Comparison of ENCODE assay signal across 12 cellular contexts in genomic region chr5:97629281-97629680, GRCh38.
DNase-seq lines count a peak whose midpoint lies in the region; ATAC-seq, FAIRE-seq and TF ChIP-seq lines count a peak whose summit lies in the region.
"Had no signal": no experiment of that assay in that cellular context is flagged by ENCODE, and none has a peak within 500 bp of the region (broad histone marks: within the 10 kb centered on the region; RNA-seq: fewer than 3 reads in every experiment).

No MANE protein-coding gene starts in this region.

- no peak overlapping the region for H2BK120ac ChIP-seq in mesenchymal stem cell (ENCODE audit: low read depth, low read length)

- H3K9me3 ChIP-seq in endothelial cell of umbilical vein (replicated peaks; ENCODE audit: control insufficient read depth, insufficient read depth, low read length) (no peaks in the 10 kb centered on the region), mesenchymal stem cell (ENCODE audit: control insufficient read depth, low read length) (no peaks in the 10 kb centered on the region)

- H3K4me3 ChIP-seq in endothelial cell of umbilical vein (replicated peaks in 1 of 3; ENCODE audit: insufficient read depth in 1 of 3, low read depth in 1 of 3, low read length in 3 of 3), result no peak overlapping the region
- peak overlapping the region in 1 of 2 experiments; percentile 45 for H3K4me3 ChIP-seq in mesenchymal stem cell (ENCODE audit: insufficient read depth in 1 of 2, low read depth in 1 of 2, low read length in 2 of 2)

- BruUV-seq in endothelial cell of umbilical vein (replicated peaks; lab: Mats Ljungman, UMichigan), result no TSS peak

- TF ChIP-seq POLR2A in endothelial cell of umbilical vein (IDR thresholded peaks at IDR 0.05; ENCODE audit: low read depth, low read length), result no peak

- H2AFZ ChIP-seq in endothelial cell of umbilical vein (ENCODE audit: low read depth, low read length) (no peak overlapping the region), mesenchymal stem cell (ENCODE audit: low read depth, low read length) (no peak overlapping the region)

- no peak overlapping the region for H3K14ac ChIP-seq in mesenchymal stem cell (ENCODE audit: low read length in 2 of 2)

- POLR2A ChIA-PET in endothelial cell of umbilical vein (lab: Charles Lee), result no interaction called here

- H3K27me3 ChIP-seq in endothelial cell of umbilical vein (ENCODE audit: control insufficient read depth in 2 of 2, insufficient read depth in 2 of 2, low read length in 2 of 2) (no peaks in the 10 kb centered on the region), mesenchymal stem cell (ENCODE audit: control insufficient read depth in 1 of 2, insufficient read depth in 1 of 2, low read length in 2 of 2) (no peaks in the 10 kb centered on the region)

- no peak for FAIRE-seq in endothelial cell of umbilical vein (lab: Jason Lieb, UNC)
- FAIRE-seq: A204.1, TTC549 had no signal

- H3K79me2 ChIP-seq in endothelial cell of umbilical vein (ENCODE audit: control insufficient read depth, insufficient read depth, low read length), result no peaks in the 10 kb centered on the region

- 56% methylated on average over 4 of the region's 4 CpGs for WGBS in mesenchymal stem cell

- H3K23ac ChIP-seq in mesenchymal stem cell (ENCODE audit: low read length in 2 of 2), result no peak overlapping the region

- H3K36me3 ChIP-seq in endothelial cell of umbilical vein (ENCODE audit: control insufficient read depth in 2 of 2, extremely low read depth in 1 of 2, insufficient read depth in 2 of 2, low read length in 2 of 2), result no peaks in the 10 kb centered on the region
- H3K36me3 ChIP-seq in mesenchymal stem cell (ENCODE audit: control insufficient read depth in 1 of 2, insufficient read depth in 2 of 2, low read depth in 1 of 2, low read length in 2 of 2), result no peaks in the 10 kb centered on the region

- ATAC-seq in GM19455 (IDR thresholded peaks at IDR 0.05; ENCODE audit: unreplicated experiment), result no peak
- ATAC-seq in HG02938 (IDR thresholded peaks at IDR 0.05; ENCODE audit: unreplicated experiment), result no peak

- dilution Hi-C loops in endothelial cell of umbilical vein (cut with MboI; ENCODE audit: extremely low pct_ligation_motif_present, low sequenced_read_pairs), result no loop called here

- no peak overlapping the region for H3K4ac ChIP-seq in mesenchymal stem cell (ENCODE audit: low read depth in 1 of 2, low read length in 2 of 2)

- H2BK5ac ChIP-seq in mesenchymal stem cell (ENCODE audit: low read depth, low read length, poor library complexity, severe bottlenecking), result no peak overlapping the region

- H3K4me1 ChIP-seq in endothelial cell of umbilical vein (ENCODE audit: control insufficient read depth, extremely low read depth, insufficient read depth, low read length), result no peaks in the 10 kb centered on the region
- no peaks in the 10 kb centered on the region for H3K4me1 ChIP-seq in mesenchymal stem cell (ENCODE audit: control insufficient read depth, insufficient read depth, low read depth, low read length)

- no peaks in the 10 kb centered on the region for H4K20me1 ChIP-seq in endothelial cell of umbilical vein (replicated peaks; ENCODE audit: control insufficient read depth, extremely low read depth, insufficient read depth, low read length)

- H3K79me1 ChIP-seq in mesenchymal stem cell (replicated peaks; ENCODE audit: low read length, poor library complexity, severe bottlenecking), result no peaks in the 10 kb centered on the region

- H2BK15ac ChIP-seq in mesenchymal stem cell (ENCODE audit: low read depth, poor library complexity, severe bottlenecking), result no peak overlapping the region

- TF ChIP-seq CTCF in endothelial cell of umbilical vein (IDR thresholded peaks at IDR 0.05; ENCODE audit: extremely low read depth in 1 of 2, insufficient read depth in 1 of 2, low read depth in 1 of 2, low read length in 2 of 2), result no peak

- H3K9me1 ChIP-seq in endothelial cell of umbilical vein (replicated peaks; ENCODE audit: control insufficient read depth, extremely low read depth, insufficient read depth, low read length), result no peaks in the 10 kb centered on the region

- H3K18ac ChIP-seq in mesenchymal stem cell (ENCODE audit: low read depth in 1 of 2, low read length in 2 of 2), result no peak overlapping the region

- H3K9ac ChIP-seq in endothelial cell of umbilical vein (replicated peaks; ENCODE audit: extremely low read depth, insufficient read depth, low read length), result no peak overlapping the region
- H3K9ac ChIP-seq in mesenchymal stem cell (ENCODE audit: low read length), result peak overlapping the region; percentile 85

- H3K4me2 ChIP-seq in endothelial cell of umbilical vein (ENCODE audit: insufficient read depth, low read length) (no peak overlapping the region), mesenchymal stem cell (ENCODE audit: low read length, poor library complexity, severe bottlenecking) (no peak overlapping the region)

- no peak overlapping the region for H2BK12ac ChIP-seq in mesenchymal stem cell (ENCODE audit: low read length in 2 of 2)

- DNase-seq in A172 (ENCODE audit: low spot score) (peak; percentile 73), NCI-H226 (peak; percentile 58), endothelial cell of umbilical vein (ENCODE audit: low read depth, low spot score) (peak; percentile 33), mesenchymal stem cell (peak; percentile 64), NCI-H187 (lab: John Stamatoyannopoulos, UW) (no peak), cerebellar nuclear complex (lab: John Stamatoyannopoulos, UW) (no peak)
- DNase-seq: activated T-cell treated with anti-CD3 and anti-CD28 coated beads, Interleukin-2, amount 50 U/mL, for 1 hour; stimulated activated naive CD4-positive, alpha-beta T cell had no signal

- CTCF ChIA-PET in endothelial cell of umbilical vein (lab: Charles Lee), result no interaction called here

- no peak overlapping the region for H2AK5ac ChIP-seq in mesenchymal stem cell (ENCODE audit: low read length, severe bottlenecking)

- no peak overlapping the region for H4K91ac ChIP-seq in mesenchymal stem cell (ENCODE audit: low read length)

- H3K27ac ChIP-seq in endothelial cell of umbilical vein (ENCODE audit: insufficient read depth, low read depth, low read length), result no peak overlapping the region
- H3K27ac ChIP-seq in mesenchymal stem cell (ENCODE audit: low read length, poor library complexity, severe bottlenecking), result no peak overlapping the region

- no peak overlapping the region for H4K8ac ChIP-seq in mesenchymal stem cell (ENCODE audit: low read length)

- intact Hi-C loops in endothelial cell of umbilical vein (cut with micrococcal nuclease), result no loop called here

TF ChIP-seq in endothelial cell of umbilical vein, 7 proteins besides CTCF, POLR2A, EP300 and RAD21:
- TF ChIP-seq MYC (IDR thresholded peaks at IDR 0.05; ENCODE audit: low read depth, low read length), result no peak
- no peak for TF ChIP-seq FOS (IDR thresholded peaks at IDR 0.05; ENCODE audit: borderline replicate concordance, insufficient read depth, low read length)
- TF ChIP-seq EZH2 (IDR thresholded peaks at IDR 0.05; ENCODE audit: borderline replicate concordance, low read depth, low read length, severe bottlenecking), result no peak
- TF ChIP-seq MAX (IDR thresholded peaks at IDR 0.05; ENCODE audit: insufficient read depth, insufficient read length), result no peak
- no peak for TF ChIP-seq GATA2 (IDR thresholded peaks at IDR 0.05; ENCODE audit: insufficient read depth, insufficient read length, low read depth, low read length)
- TF ChIP-seq POLR2AphosphoS5 (IDR thresholded peaks at IDR 0.05; ENCODE audit: insufficient read depth, low read depth, low read length), result no peak
- no peak for TF ChIP-seq JUN (IDR thresholded peaks at IDR 0.05; ENCODE audit: borderline replicate concordance, insufficient read depth, insufficient read length, low read depth)
TF ChIP-seq in endothelial cell of umbilical vein: peak in this region for 0.

Comparison
In these comparisons a context has a peak if more than half of its experiments do, and no peak if none do; other contexts are left out.
1. DNase-seq: peak in A172 (single experiment), NCI-H226 (single experiment), endothelial cell of umbilical vein (single experiment) and mesenchymal stem cell (single experiment); none in NCI-H187 (0 of 2) and cerebellar nuclear complex (0 of 2).